In genomic region chr9:129383005-129383414, GRCh38 we compare ENCODE assay signal across 9 cellular contexts.
DNase-seq lines count a peak whose midpoint lies in the region; ATAC-seq and TF ChIP-seq lines count a peak whose summit lies in the region.
"Had no signal": no experiment of that assay in that cellular context is flagged by ENCODE, and none has a peak within 500 bp of the region (broad histone marks: within the 10 kb centered on the region; RNA-seq: fewer than 3 reads in every experiment).

No MANE protein-coding gene starts in this region.

- H3K4me3 ChIP-seq in GM23248, result peak overlapping the region; percentile 67
- peak overlapping the region; percentile 73 for H3K4me3 ChIP-seq in PC-3 (ENCODE audit: low read length)
- peak overlapping the region; percentile 62 to 70 (median 64) for H3K4me3 ChIP-seq in esophagus muscularis mucosa
- H3K4me3 ChIP-seq in BE2C (ENCODE audit: low read depth, low read length), result no peak overlapping the region

- peaks cover 3% of the 10 kb centered on the region; the same call in 1 of the 2 replicates for H3F3A ChIP-seq in GM23248 (ENCODE audit: insufficient read depth)
- no peaks in the 10 kb centered on the region for H3F3A ChIP-seq in PC-3 (ENCODE audit: low read length, unreplicated experiment)

- no peaks in the 10 kb centered on the region for H3K9me3 Mint-ChIP-seq in natural killer cell
- H3K9me3 Mint-ChIP-seq: T-helper 1 cell treated with Interleukin-12 subunit alpha and Interleukin-12 subunit beta and Interleukin-4 antibody, amounts not matched to agents 30 μg/mL and 1 μg/mL, for 36 hours had no signal

- H3K27me3 ChIP-seq in GM23248 (replicated peaks; ENCODE audit: insufficient read depth) (no peaks in the 10 kb centered on the region), PC-3 (ENCODE audit: low read length) (no peaks in the 10 kb centered on the region), esophagus muscularis mucosa (no peaks in the 10 kb centered on the region), BE2C (no peaks in the 10 kb centered on the region)

- peak overlapping the region; percentile 81 for H3K4me2 ChIP-seq in GM23248 (ENCODE audit: unreplicated experiment)
- H3K4me2 ChIP-seq in PC-3 (ENCODE audit: low read length), result peak overlapping the region; percentile 92

- POLR2A ChIA-PET in PC-3 (lab: Charles Lee; ENCODE audit: unreplicated experiment), result interaction anchor here (0.6 kb wide), 1 partner anchor 107 kb away, joined by 9 read pairs; no protein-coding TSS in a partner anchor

- intact Hi-C loops in PC-3 (cut with micrococcal nuclease), result no loop called here
- intact Hi-C loops in esophagus muscularis mucosa (cut with DNase I), result no loop called here
- intact Hi-C loops in natural killer cell (cut with micrococcal nuclease), result no loop called here

- 4 to 8% methylated on average over 10 to 12 of the region's 14 CpGs for WGBS in GM23248 (ENCODE audit: low coverage in 1 of 2, low lambda C conversion rate in 2 of 2, missing lambda C conversion rate in 2 of 2), 2 experiments
- WGBS in esophagus muscularis mucosa, result no CpG with 5 or more reads among the region's 14 CpGs

- H2AFZ ChIP-seq in GM23248, result peak overlapping the region; percentile 92
- peak overlapping the region; percentile 80 for H2AFZ ChIP-seq in PC-3 (ENCODE audit: low read length)

- H3K27ac ChIP-seq in GM23248 (no peak overlapping the region), PC-3 (ENCODE audit: low read length) (peak overlapping the region; percentile 70), esophagus muscularis mucosa (replicated peaks in 1 of 4) (peak overlapping the region; percentile 83 to 91 (median 88))

- no TSS peak for BruUV-seq in PC-3 (replicated peaks; lab: Mats Ljungman, UMichigan)

- peak overlapping the region; percentile 82 for H3K9ac ChIP-seq in GM23248
- H3K9ac ChIP-seq in PC-3 (ENCODE audit: low read length), result peak overlapping the region; percentile 81

- H3K4me1 ChIP-seq in GM23248 (ENCODE audit: insufficient read depth) (peaks cover 7% of the 10 kb centered on the region; the same call in 1 of the 2 replicates), PC-3 (ENCODE audit: insufficient read depth, low read length) (peaks cover 8% of the 10 kb centered on the region), esophagus muscularis mucosa (peaks cover 19 to 24% (median 20%) of the 10 kb centered on the region in 4 donors), BE2C (peaks cover 25% of the 10 kb centered on the region)

- in situ Hi-C loops in GM23248 (cut with MboI), result no loop called here

- no peaks in the 10 kb centered on the region for H3K27me3 Mint-ChIP-seq in natural killer cell (ENCODE audit: low read depth in 2 of 2)

- H3K9me3 ChIP-seq in GM23248 (ENCODE audit: low read depth), result no peaks in the 10 kb centered on the region
- H3K9me3 ChIP-seq in PC-3 (ENCODE audit: low read length), result no peaks in the 10 kb centered on the region
- no peaks in the 10 kb centered on the region for H3K9me3 ChIP-seq in esophagus muscularis mucosa
- no peaks in the 10 kb centered on the region for H3K9me3 ChIP-seq in BE2C

- TF ChIP-seq EP300 in esophagus muscularis mucosa (IDR thresholded peaks at IDR 0.05), result no peak

- H4K20me1 ChIP-seq in GM23248 (ENCODE audit: insufficient read depth) (no peaks in the 10 kb centered on the region), PC-3 (ENCODE audit: low read length) (no peaks in the 10 kb centered on the region)

- H3K9me2 ChIP-seq in GM23248 (ENCODE audit: insufficient read depth) (no peaks in the 10 kb centered on the region), PC-3 (replicated peaks; ENCODE audit: low read length) (no peaks in the 10 kb centered on the region)

- peak overlapping the region; percentile 75 for H3K4me3 Mint-ChIP-seq in natural killer cell

- no peak for TF ChIP-seq POLR2A in esophagus muscularis mucosa (IDR thresholded peaks at IDR 0.05; ENCODE audit: low read depth)

- DNase-seq in GM23248, result peak; percentile 42
- peak; percentile 79 for DNase-seq in PC-3
- no peak for DNase-seq in esophagus muscularis mucosa (ENCODE audit: extremely low spot score)
- DNase-seq in natural killer cell, result no peak
- DNase-seq in BE2C, result no peak
- DNase-seq in T-helper 9 cell, result no peak
- DNase-seq in glomerular visceral epithelial cell (ENCODE audit: extremely low spot score), result no peak
- DNase-seq in 8988T, result no peak

- H3K79me2 ChIP-seq in GM23248 (ENCODE audit: insufficient read depth), result no peaks in the 10 kb centered on the region
- H3K79me2 ChIP-seq in PC-3 (ENCODE audit: low read length), result no peaks in the 10 kb centered on the region

- H3K36me3 ChIP-seq in GM23248 (ENCODE audit: low read depth), result no peaks in the 10 kb centered on the region
- H3K36me3 ChIP-seq in PC-3 (ENCODE audit: low read depth, low read length), result no peaks in the 10 kb centered on the region
- H3K36me3 ChIP-seq in esophagus muscularis mucosa, result no peaks in the 10 kb centered on the region
- no peaks in the 10 kb centered on the region for H3K36me3 ChIP-seq in BE2C

- peaks cover 0 to 21% of the 10 kb centered on the region in 2 donors for H3K4me1 Mint-ChIP-seq in natural killer cell

- CTCF ChIA-PET in PC-3 (lab: Charles Lee), result interaction anchor here (0.7 kb wide), 1 partner anchor 157 kb away, joined by 6 read pairs; no protein-coding TSS in a partner anchor

- H3K27ac Mint-ChIP-seq in natural killer cell, result peak overlapping the region in 1 of 2 donors; percentile 87
- H3K27ac Mint-ChIP-seq: T-helper 1 cell treated with Interleukin-12 subunit alpha and Interleukin-12 subunit beta and Interleukin-4 antibody, amounts not matched to agents 30 μg/mL and 1 μg/mL, for 36 hours had no signal

- H3K36me3 Mint-ChIP-seq in natural killer cell, result no peaks in the 10 kb centered on the region

- TF ChIP-seq CTCF in PC-3 (conservative IDR thresholded peaks at IDR 0.05; ENCODE audit: low read depth, low read length) (no peak), esophagus muscularis mucosa (IDR thresholded peaks at IDR 0.05) (no peak), natural killer cell (IDR thresholded peaks at IDR 0.05) (no peak), BE2C (IDR thresholded peaks at IDR 0.05; ENCODE audit: low read depth, low read length) (no peak)

- ATAC-seq in PC-3 (peak; percentile 72), natural killer cell (peak in 1 of 3 donors; percentile 12)

Comparison
In these comparisons a context has a peak if more than half of its experiments do, and no peak if none do; other contexts are left out.
1. DNase-seq: peak in GM23248 (single experiment) and PC-3 (single experiment); none in esophagus muscularis mucosa (single experiment), natural killer cell (single experiment), BE2C (single experiment), T-helper 9 cell (single experiment), glomerular visceral epithelial cell (single experiment) and 8988T (single experiment).